Comparison of ENCODE assay signal across 11 cellular contexts in genomic region chr19:911197-912033, GRCh38. TPM values are rescaled to one million over a fixed set of nuclear protein-coding genes. Genes with fewer than 3 reads are reported as not detected.
A peak's percentile ranks its signal among the peaks of the same experiment; 100 is the strongest.
DNase-seq lines count a peak whose midpoint lies in the region; ATAC-seq and TF ChIP-seq lines count a peak whose summit lies in the region.
"Had no signal": no experiment of that assay in that cellular context is flagged by ENCODE, and none has a peak within 500 bp of the region (broad histone marks: within the 10 kb centered on the region; RNA-seq: fewer than 3 reads in every experiment).

No MANE protein-coding gene starts in this region.

- no peaks in the 10 kb centered on the region for H3K27me3 ChIP-seq in effector memory CD4-positive, alpha-beta T cell (replicated peaks; ENCODE audit: control insufficient read depth, insufficient read depth, low read length, poor library complexity, severe bottlenecking)
- no peaks in the 10 kb centered on the region for H3K27me3 ChIP-seq in smooth muscle cell (ENCODE audit: low read depth)
- H3K27me3 ChIP-seq: adrenal gland had no signal

- CTCF ChIA-PET in activated CD4-positive, alpha-beta T cell treated with anti-CD3 and anti-CD28 coated beads for 36 hours (lab: Charles Lee) = interaction anchor here (0.9 kb wide), 1 partner anchor 72 kb away, joined by 3 read pairs; the partner anchor contains the start of gene WDR18

- H3K4me3 Mint-ChIP-seq in activated CD4-positive, alpha-beta T cell treated with anti-CD3 and anti-CD28 coated beads for 36 hours = peak overlapping the region; percentile 62

- H3K9me3 ChIP-seq in effector memory CD4-positive, alpha-beta T cell (ENCODE audit: control insufficient read depth, low read length) = no peaks in the 10 kb centered on the region
- H3K9me3 ChIP-seq in smooth muscle cell (replicated peaks; ENCODE audit: low read depth) = no peaks in the 10 kb centered on the region
- H3K9me3 ChIP-seq: adrenal gland, SJSA1 had no signal

- no peak overlapping the region for H2AFZ ChIP-seq in smooth muscle cell (ENCODE audit: low read depth)

- peaks cover 3% of the 10 kb centered on the region for H3K36me3 ChIP-seq in effector memory CD4-positive, alpha-beta T cell (ENCODE audit: control insufficient read depth, insufficient read depth, low read length)
- H3K36me3 ChIP-seq in smooth muscle cell (ENCODE audit: low read depth) = no peaks in the 10 kb centered on the region
- H3K36me3 ChIP-seq: adrenal gland had no signal

- H3K9ac ChIP-seq in smooth muscle cell (ENCODE audit: low read depth) = no peak overlapping the region

- intact Hi-C loops in activated CD4-positive, alpha-beta T cell treated with anti-CD3 and anti-CD28 coated beads for 36 hours (cut with DNase I, micrococcal nuclease) = no loop called here

- H3K4me2 ChIP-seq in smooth muscle cell = peak overlapping the region; percentile 54

- peaks cover 53% of the 10 kb centered on the region for H3K4me1 ChIP-seq in effector memory CD4-positive, alpha-beta T cell (ENCODE audit: control insufficient read depth, insufficient read depth, low read length, poor library complexity, severe bottlenecking)
- no peaks in the 10 kb centered on the region for H3K4me1 ChIP-seq in smooth muscle cell (ENCODE audit: low read depth)

- H4K20me1 ChIP-seq in smooth muscle cell (ENCODE audit: low read depth) = peaks cover 52% of the 10 kb centered on the region

- peak overlapping the region; percentile 94 for H3K27ac ChIP-seq in effector memory CD4-positive, alpha-beta T cell (ENCODE audit: insufficient read depth, low read length, poor library complexity, severe bottlenecking)
- no peak overlapping the region for H3K27ac ChIP-seq in smooth muscle cell (ENCODE audit: low read depth)
- H3K27ac ChIP-seq: adrenal gland, SJSA1 had no signal

- H3K36me3 Mint-ChIP-seq in activated CD4-positive, alpha-beta T cell treated with anti-CD3 and anti-CD28 coated beads for 36 hours (ENCODE audit: low read depth) = peaks cover 15% of the 10 kb centered on the region

- peaks cover 46% of the 10 kb centered on the region for H3K4me1 Mint-ChIP-seq in activated CD4-positive, alpha-beta T cell treated with anti-CD3 and anti-CD28 coated beads for 36 hours

- no peak for ATAC-seq in activated CD4-positive, alpha-beta T cell treated with anti-CD3 and anti-CD28 coated beads for 36 hours
- ATAC-seq in HG03025 (IDR thresholded peaks at IDR 0.05; ENCODE audit: low FRiP score, unreplicated experiment) = no peak

- peaks cover 8% of the 10 kb centered on the region for H3F3A ChIP-seq in smooth muscle cell (ENCODE audit: low read depth)

- TF ChIP-seq CTCF in smooth muscle cell (IDR thresholded peaks at IDR 0.05; ENCODE audit: borderline replicate concordance, insufficient read depth, poor library complexity, severe bottlenecking) = no peak

- H3K4me3 ChIP-seq in effector memory CD4-positive, alpha-beta T cell (ENCODE audit: insufficient read depth, low read depth, low read length, poor library complexity, severe bottlenecking) = no peak overlapping the region
- no peak overlapping the region for H3K4me3 ChIP-seq in smooth muscle cell
- H3K4me3 ChIP-seq: SJSA1 had no signal

- no peaks in the 10 kb centered on the region for H3K27me3 Mint-ChIP-seq in activated CD4-positive, alpha-beta T cell treated with anti-CD3 and anti-CD28 coated beads for 36 hours

- peak overlapping the region; percentile 60 for H3K27ac Mint-ChIP-seq in activated CD4-positive, alpha-beta T cell treated with anti-CD3 and anti-CD28 coated beads for 36 hours

- POLR2A ChIA-PET in activated CD4-positive, alpha-beta T cell treated with anti-CD3 and anti-CD28 coated beads for 36 hours (lab: Charles Lee) = no interaction called here

- 87% methylated on average over 42 of the region's 54 CpGs for WGBS in smooth muscle cell (ENCODE audit: low lambda C conversion rate)

- H3K79me2 ChIP-seq in smooth muscle cell (ENCODE audit: low read depth) = peaks cover 58% of the 10 kb centered on the region

- DNase-seq in activated CD4-positive, alpha-beta T cell treated with anti-CD3 and anti-CD28 coated beads for 36 hours = no peak
- DNase-seq in activated CD4-positive, alpha-beta T cell treated with anti-CD3 and anti-CD28 coated beads, Interleukin-2, amount 50 U/mL, for 48 hours = no peak
- no peak for DNase-seq in effector memory CD4-positive, alpha-beta T cell
- DNase-seq in smooth muscle cell (lab: John Stamatoyannopoulos, UW; ENCODE audit: unreplicated experiment) = no peak
- DNase-seq in stimulated activated CD8-positive, alpha-beta memory T cell treated with anti-CD3 and anti-CD28 coated beads, Interleukin-4, amount 100 ng/mL, for 48 hours = no peak
- DNase-seq: hypothalamus, NCI-H1092 treated with DMSO at 0.1 percent for 48 hours had no signal

- H3K9me3 Mint-ChIP-seq in activated CD4-positive, alpha-beta T cell treated with anti-CD3 and anti-CD28 coated beads for 36 hours (ENCODE audit: low read depth) = no peaks in the 10 kb centered on the region

RNA-seq across cellular contexts. Expression of gene R3HDM4, which starts 1.6 kb away (rescaled TPM):
- total RNA-seq in activated CD4-positive, alpha-beta T cell treated with anti-CD3 and anti-CD28 coated beads for 36 hours = 10 to 100 TPM; 73.7 to 83.3 TPM
- 25.9 and 42.3 TPM in 2 replicates for total RNA-seq in smooth muscle cell
- 69.4 and 70.5 TPM in 2 replicates for polyA plus RNA-seq in smooth muscle cell

RNA-seq across cellular contexts. Expression of gene KISS1R, which starts 5.7 kb away (rescaled TPM):
- 10 to 100 TPM; 14.3 to 18.4 TPM for total RNA-seq in activated CD4-positive, alpha-beta T cell treated with anti-CD3 and anti-CD28 coated beads for 36 hours
- 0.27 TPM in 1 of 2 replicates, not detected in the other for total RNA-seq in smooth muscle cell
- 0.61 and 1.4 TPM in 2 replicates for polyA plus RNA-seq in smooth muscle cell
- total RNA-seq: A673, SJSA1 had no signal
- polyA plus RNA-seq: adrenal gland had no signal

RNA-seq across cellular contexts. Expression of gene ARID3A, which starts 14.4 kb away (rescaled TPM):
- total RNA-seq in activated CD4-positive, alpha-beta T cell treated with anti-CD3 and anti-CD28 coated beads for 36 hours = 10 to 100 TPM; 25.1 to 36.0 TPM
- 50.3 TPM in 2 replicates for total RNA-seq in smooth muscle cell
- polyA plus RNA-seq in smooth muscle cell = 45.7 and 75.2 TPM in 2 replicates

RNA-seq across cellular contexts. Expression of gene RNU6-9, which starts 18.1 kb away (rescaled TPM):
- not detected for total RNA-seq in activated CD4-positive, alpha-beta T cell treated with anti-CD3 and anti-CD28 coated beads for 36 hours
- not detected in 2 replicates for total RNA-seq in smooth muscle cell
- not detected in 2 replicates for polyA plus RNA-seq in smooth muscle cell
- total RNA-seq: A673, adrenal gland, SJSA1 had no signal
- polyA plus RNA-seq: adrenal gland had no signal

RNA-seq across cellular contexts. Expression of gene MED16, which starts 18.4 kb away (rescaled TPM):
- total RNA-seq in activated CD4-positive, alpha-beta T cell treated with anti-CD3 and anti-CD28 coated beads for 36 hours = 10 to 100 TPM; 52.6 to 70.3 TPM
- total RNA-seq in smooth muscle cell = 19.0 and 25.2 TPM in 2 replicates
- 86.8 and 87.1 TPM in 2 replicates for polyA plus RNA-seq in smooth muscle cell

Comparison
In these comparisons a context has a peak if more than half of its experiments do, and no peak if none do; other contexts are left out.
1. RNA of gene KISS1R, which starts 5.7 kb away (total RNA-seq): 14.3 to 18.4 TPM in activated CD4-positive, alpha-beta T cell treated with anti-CD3 and anti-CD28 coated beads for 36 hours; 0.27 TPM in smooth muscle cell; every median in the first group is over 10 times any median in the second.